ENCODE assay signal across 12 cellular contexts in genomic region chr13:95267662-95268369, GRCh38. TPM values are rescaled to one million over a fixed set of nuclear protein-coding genes. Genes with fewer than 3 reads are reported as not detected.
DNase-seq lines count a peak whose midpoint lies in the region; ATAC-seq, FAIRE-seq and TF ChIP-seq lines count a peak whose summit lies in the region.
"Had no signal": no experiment of that assay in that cellular context is flagged by ENCODE, and none has a peak within 500 bp of the region (broad histone marks: within the 10 kb centered on the region; RNA-seq: fewer than 3 reads in every experiment).

No MANE protein-coding gene starts in this region.

- FAIRE-seq in GM12891 (lab: Jason Lieb, UNC) = no peak

- no peak for TF ChIP-seq CTCF in brain microvascular endothelial cell (IDR thresholded peaks at IDR 0.05; ENCODE audit: low read depth, low read length, missing control alignments)
- no peak for TF ChIP-seq CTCF in mucosa of descending colon (IDR thresholded peaks at IDR 0.05)

- H3K4me1 Mint-ChIP-seq in naive thymus-derived CD4-positive, alpha-beta T cell = peaks cover 4 to 10% (median 6%) of the 10 kb centered on the region in 7 donors

- H3K4me3 ChIP-seq in brain microvascular endothelial cell (ENCODE audit: low read depth, low read length) (no peak overlapping the region), mucosa of descending colon (no peak overlapping the region)
- no peak overlapping the region for H3K4me3 ChIP-seq in naive thymus-derived CD4-positive, alpha-beta T cell (ENCODE audit: low read length)

- peaks cover 3% of the 10 kb centered on the region for H3K4me1 ChIP-seq in mucosa of descending colon (ENCODE audit: low read depth)
- no peaks in the 10 kb centered on the region for H3K4me1 ChIP-seq in naive thymus-derived CD4-positive, alpha-beta T cell (ENCODE audit: control insufficient read depth in 2 of 2, insufficient read depth in 2 of 2, low read length in 2 of 2)

- intact Hi-C loops in mucosa of descending colon (cut with DNase I, micrococcal nuclease) (no loop called here), left cardiac atrium (cut with DNase I) (no loop called here)
- intact Hi-C loops in naive thymus-derived CD4-positive, alpha-beta T cell (cut with micrococcal nuclease) = no loop called here

- H3K9me3 Mint-ChIP-seq in naive thymus-derived CD4-positive, alpha-beta T cell = peaks cover 0 to 20% (median 4%) of the 10 kb centered on the region in 11 donors

- H3K36me3 Mint-ChIP-seq in naive thymus-derived CD4-positive, alpha-beta T cell = peaks cover 4 to 55% (median 39%) of the 10 kb centered on the region in 5 donors

- CTCF ChIA-PET in naive thymus-derived CD4-positive, alpha-beta T cell (lab: Charles Lee) = no interaction called here

- H3K36me3 ChIP-seq in brain microvascular endothelial cell (replicated peaks) (no peaks in the 10 kb centered on the region), mucosa of descending colon (ENCODE audit: low read depth) (no peaks in the 10 kb centered on the region)
- no peaks in the 10 kb centered on the region for H3K36me3 ChIP-seq in naive thymus-derived CD4-positive, alpha-beta T cell (ENCODE audit: control insufficient read depth in 2 of 3, insufficient read depth in 3 of 3, low read length in 3 of 3)

- H3K27ac ChIP-seq in brain microvascular endothelial cell = peak overlapping the region; percentile 90
- no peak overlapping the region for H3K27ac ChIP-seq in naive thymus-derived CD4-positive, alpha-beta T cell (ENCODE audit: low read depth, low read length)
- H3K27ac ChIP-seq: KMS-11 had no signal

- in situ Hi-C loops in brain microvascular endothelial cell (cut with HindIII; ENCODE audit: low pct_ligation_motif_present, low sequenced_read_pairs) = no loop called here

- ATAC-seq in mucosa of descending colon = peak; percentile 16
- no peak for ATAC-seq in left cardiac atrium
- ATAC-seq in naive thymus-derived CD4-positive, alpha-beta T cell = no peak

- no peaks in the 10 kb centered on the region for H3K9me3 ChIP-seq in mucosa of descending colon
- H3K9me3 ChIP-seq in naive thymus-derived CD4-positive, alpha-beta T cell (ENCODE audit: control insufficient read depth in 2 of 3, low read length in 3 of 3) = peaks cover 0 to 7% (median 0%) of the 10 kb centered on the region in 3 experiments

- no peak overlapping the region for H3K4me3 Mint-ChIP-seq in naive thymus-derived CD4-positive, alpha-beta T cell

- no peaks in the 10 kb centered on the region for H3K27me3 ChIP-seq in brain microvascular endothelial cell (replicated peaks)
- no peaks in the 10 kb centered on the region for H3K27me3 ChIP-seq in naive thymus-derived CD4-positive, alpha-beta T cell (ENCODE audit: control insufficient read depth in 2 of 2, insufficient read depth in 2 of 2, low read length in 2 of 2)

- POLR2A ChIA-PET in naive thymus-derived CD4-positive, alpha-beta T cell (lab: Charles Lee) = no interaction called here

- DNase-seq in AG20443 (ENCODE audit: low spot score) (peak; percentile 61), M059J (ENCODE audit: low read depth) (peak; percentile 83), brain microvascular endothelial cell (peak; percentile 93), mucosa of descending colon (peak in 1 of 3 donors; percentile 43), GM12891 (ENCODE audit: insufficient read length, low spot score) (no peak), left cardiac atrium (no peak)
- no peak for DNase-seq in effector CD4-positive, alpha-beta T cell
- no peak for DNase-seq in naive thymus-derived CD4-positive, alpha-beta T cell
- DNase-seq: DND-41, retina had no signal

- TF ChIP-seq POLR2A in GM12891 (IDR thresholded peaks at IDR 0.05; ENCODE audit: low read depth, low read length) = no peak

- H3K27ac Mint-ChIP-seq in naive thymus-derived CD4-positive, alpha-beta T cell = no peak overlapping the region
- H3K27ac Mint-ChIP-seq: activated T-helper 2 cell treated with anti-CD3 and anti-CD28 coated beads, Interferon-gamma antibody, Interleukin-2, Interleukin-4, amounts not matched to agents 10 μg/mL and 5 μg/mL and 100 μg/mL, durations not matched to agents 14 hours and 24 hours and 36 hours had no signal

- no peaks in the 10 kb centered on the region for H3K27me3 Mint-ChIP-seq in naive thymus-derived CD4-positive, alpha-beta T cell

TF ChIP-seq in GM12891, 5 proteins besides CTCF, POLR2A, EP300 and RAD21:
- no peak for TF ChIP-seq TAF1 (IDR thresholded peaks at IDR 0.05; ENCODE audit: low read depth, low read length)
- no peak for TF ChIP-seq SPI1 (IDR thresholded peaks at IDR 0.05; ENCODE audit: low read depth, low read length)
- no peak for TF ChIP-seq PAX5 (IDR thresholded peaks at IDR 0.05; ENCODE audit: insufficient read depth, low read length, severe bottlenecking)
- no peak for TF ChIP-seq POLR2AphosphoS5 (IDR thresholded peaks at IDR 0.05; ENCODE audit: low read depth, low read length)
- TF ChIP-seq POU2F2 (IDR thresholded peaks at IDR 0.05; ENCODE audit: low read depth, low read length) = no peak

RNA-seq across cellular contexts. Expression of gene ABCC4, which starts 33.4 kb away (rescaled TPM):
- 15.4 and 20.6 TPM in 2 replicates for total RNA-seq in M059J (2014; rRNA removed; shearing (Covaris generic))
- total RNA-seq in mucosa of descending colon = 10 to 100 TPM; 19.3 to 35.1 (median 30.2) TPM
- polyA plus RNA-seq in GM12891 (2012; ENCODE audit: low read depth, missing spikeins) = 10.4 TPM
- 1 to 10 TPM; 4.4 to 8.6 TPM for total RNA-seq in left cardiac atrium
- 1 to 10 TPM; 5.8 to 9.2 (median 7.5) TPM for total RNA-seq in naive thymus-derived CD4-positive, alpha-beta T cell
- 1 to 10 TPM; 3.5 to 3.9 TPM for polyA plus RNA-seq in naive thymus-derived CD4-positive, alpha-beta T cell

Comparison
In these comparisons a context has a peak if more than half of its experiments do, and no peak if none do; other contexts are left out.
1. DNase-seq: peak in AG20443 (single experiment), M059J (single experiment) and brain microvascular endothelial cell (single experiment); none in effector CD4-positive, alpha-beta T cell (single experiment), GM12891 (single experiment), left cardiac atrium (single experiment) and naive thymus-derived CD4-positive, alpha-beta T cell (0 of 9).